In the genomic region with DNA sequence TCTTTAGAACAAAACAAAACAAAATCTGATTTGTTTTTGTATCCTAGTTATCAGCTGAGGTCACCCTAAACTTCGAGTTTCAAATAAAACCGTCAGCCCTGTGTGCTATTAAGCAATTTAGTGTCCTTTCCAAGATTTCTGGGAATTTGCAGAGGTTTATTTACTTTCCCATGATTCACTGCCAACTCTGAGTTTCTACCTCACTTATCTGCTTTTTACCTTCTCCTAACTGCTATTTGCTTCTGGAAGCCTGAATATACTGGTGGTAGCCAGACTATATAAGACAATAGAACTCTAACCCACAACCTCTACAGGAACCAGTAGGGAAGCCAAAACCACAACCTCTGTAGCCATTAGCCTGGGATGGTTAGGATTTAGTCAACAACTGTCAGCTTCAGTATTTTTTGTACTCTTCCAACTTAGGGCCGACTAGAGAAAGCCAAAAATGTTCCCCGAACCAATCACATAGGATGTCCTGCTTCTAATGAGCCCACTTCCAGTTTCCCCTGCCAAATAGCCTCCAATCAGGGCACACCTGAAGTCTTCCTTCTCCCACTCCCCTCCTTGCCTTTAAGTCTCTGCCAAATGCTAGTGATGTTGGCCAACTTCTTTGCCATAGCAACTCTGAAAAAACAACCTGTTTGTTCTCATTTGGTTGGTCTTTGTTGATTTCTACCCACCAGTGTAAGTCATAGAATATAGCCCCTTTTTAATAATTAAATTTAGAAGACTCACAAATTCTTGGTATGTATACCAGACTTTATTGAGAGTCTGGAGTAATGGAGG, we compare ENCODE assay signal across 18 cellular contexts.
DNase-seq lines count a peak whose midpoint lies in the region; ATAC-seq and TF ChIP-seq lines count a peak whose summit lies in the region.
"Had no signal": no experiment of that assay in that cellular context is flagged by ENCODE, and none has a peak within 500 bp of the region (broad histone marks: within the 10 kb centered on the region; RNA-seq: fewer than 3 reads in every experiment).

No MANE protein-coding gene starts in this region.

- intact Hi-C loops in lower lobe of right lung (cut with DNase I), result no loop called here

- H3K9me3 ChIP-seq in lower lobe of right lung, result no peaks in the 10 kb centered on the region

- H3K4me3 ChIP-seq in LNCaP clone FGC (ENCODE audit: low read depth, low read length) (no peak overlapping the region), coronary artery (no peak overlapping the region), lower lobe of right lung (no peak overlapping the region), urinary bladder (ENCODE audit: low read depth, low read length) (no peak overlapping the region)
- H3K4me3 ChIP-seq: GM23338 had no signal

- H3K27me3 ChIP-seq in lower lobe of right lung (ENCODE audit: low read depth), result no peaks in the 10 kb centered on the region

- peak; percentile 26 for DNase-seq in LNCaP clone FGC (ENCODE audit: low read depth)
- no peak for DNase-seq in coronary artery (ENCODE audit: low spot score)
- DNase-seq in lower lobe of right lung, result no peak
- no peak for DNase-seq in COR-L47 (lab: John Stamatoyannopoulos, UW)
- DNase-seq in hepatic stellate cell (ENCODE audit: low spot score), result no peak
- DNase-seq: activated CD4-positive, alpha-beta T cell treated with anti-CD3 and anti-CD28 coated beads, Interleukin-2, amount 10 ng/mL, durations not matched to agents 24 days and 14 days; activated T-cell treated with anti-CD3 and anti-CD28 coated beads, Interleukin-2, amount 50 U/mL, for 1 hour; CD4-positive, CD25-positive, alpha-beta regulatory T cell; DMS79; head of caudate nucleus; kidney; NCI-H187; NCI-H526; occipital lobe had no signal

- H3K4me1 ChIP-seq in lower lobe of right lung, result peaks cover 4% of the 10 kb centered on the region
- H3K4me1 ChIP-seq in urinary bladder (ENCODE audit: insufficient read depth), result peaks cover 2% of the 10 kb centered on the region

- H3K36me3 ChIP-seq in lower lobe of right lung, result no peaks in the 10 kb centered on the region
- no peaks in the 10 kb centered on the region for H3K36me3 ChIP-seq in urinary bladder (ENCODE audit: insufficient read depth)

- 45% methylated on average over 4 of the region's 4 CpGs for WGBS in urinary bladder

- peak; percentile 49 to 78 for ATAC-seq in lower lobe of right lung
- ATAC-seq in HG03521 (IDR thresholded peaks at IDR 0.05; ENCODE audit: unreplicated experiment), result no peak
- ATAC-seq: activated naive CD4-positive, alpha-beta T cell treated with anti-CD3 and anti-CD28 coated beads, Interleukin-2, amount 50 U/mL, for 72 hours; GM23338 had no signal

- TF ChIP-seq CTCF in LNCaP clone FGC (IDR thresholded peaks at IDR 0.05; ENCODE audit: control insufficient read depth, extremely low read depth, insufficient read depth) (no peak), coronary artery (IDR thresholded peaks at IDR 0.05) (no peak), lower lobe of right lung (IDR thresholded peaks at IDR 0.05) (no peak)

- H3K27ac ChIP-seq in coronary artery, result peak overlapping the region; percentile 52 to 54
- peak overlapping the region; percentile 47 for H3K27ac ChIP-seq in lower lobe of right lung
- peak overlapping the region; percentile 66 for H3K27ac ChIP-seq in urinary bladder (ENCODE audit: low read depth)
